ENCODE assay signal across 12 cellular contexts in genomic region chr2:119408221-119408619, GRCh38. TPM values are rescaled to one million over a fixed set of nuclear protein-coding genes. Genes with fewer than 3 reads are reported as not detected.
DNase-seq lines count a peak whose midpoint lies in the region; ATAC-seq, FAIRE-seq and TF ChIP-seq lines count a peak whose summit lies in the region.
"Had no signal": no experiment of that assay in that cellular context is flagged by ENCODE, and none has a peak within 500 bp of the region (broad histone marks: within the 10 kb centered on the region; RNA-seq: fewer than 3 reads in every experiment).

No MANE protein-coding gene starts in this region.

- no peaks in the 10 kb centered on the region for H3K36me3 ChIP-seq in small intestine (ENCODE audit: control insufficient read depth in 2 of 2, insufficient read depth in 2 of 2, low read length in 2 of 2)

- FAIRE-seq in small intestine (lab: Jason Lieb, UNC) = no peak
- FAIRE-seq: keratinocyte had no signal

- peak overlapping the region; percentile 48 to 81 for H3K27ac ChIP-seq in small intestine (ENCODE audit: low read depth in 1 of 2, low read length in 1 of 2)
- H3K27ac ChIP-seq: 22Rv1 had no signal

- H3K9me3 ChIP-seq in small intestine (ENCODE audit: control insufficient read depth, low read depth) = no peaks in the 10 kb centered on the region

- DNase-seq in DMS 273 (lab: John Stamatoyannopoulos, UW; ENCODE audit: unreplicated experiment) (peak; percentile 27), DMS 273 treated with DMSO at 0.1 percent for 48 hours (lab: John Stamatoyannopoulos, UW) (no peak), NCI-H226 (peak; percentile 54), left ventricle myocardium superior (no peak), small intestine (peak; percentile 95), NCI-H2107 treated with DMSO at 0.1 percent for 48 hours (lab: John Stamatoyannopoulos, UW; ENCODE audit: unreplicated experiment) (no peak), GM20000 (ENCODE audit: low spot score) (no peak), NCI-H82 treated with DMSO at 0.1 percent for 48 hours (lab: John Stamatoyannopoulos, UW; ENCODE audit: unreplicated experiment) (no peak)
- DNase-seq: natural killer cell, NCI-H748 treated with DMSO at 0.1 percent for 48 hours had no signal

- ATAC-seq in left ventricle myocardium superior = peak; percentile 51

- peaks cover 0 to 1% of the 10 kb centered on the region in 2 donors for H3K4me1 ChIP-seq in small intestine (ENCODE audit: control insufficient read depth in 2 of 2, insufficient read depth in 1 of 2, low read depth in 1 of 2, low read length in 1 of 2)

- WGBS in small intestine, 3 donors = 23 to 44% (median 37%) methylated on average over 5 of the region's 5 CpGs

- no peak for TF ChIP-seq CTCF in GM20000 (IDR thresholded peaks at IDR 0.05; ENCODE audit: extremely low read depth, missing control alignments)

- intact Hi-C loops in left ventricle myocardium superior (cut with micrococcal nuclease) = loop anchor here (5.0 to 10.0 kb wide), 2 partner anchors 69 to 257 kb away; no protein-coding TSS in a partner anchor

- H3K27me3 ChIP-seq in small intestine (ENCODE audit: control insufficient read depth in 2 of 2, insufficient read depth in 2 of 2, low read length in 2 of 2) = no peaks in the 10 kb centered on the region

- no peak overlapping the region for H3K4me3 ChIP-seq in small intestine (ENCODE audit: low read depth in 1 of 2, low read length in 2 of 2)

RNA-seq across cellular contexts. Expression of gene TMEM37, which starts 23.4 kb away (rescaled TPM):
- 2.9 TPM for total RNA-seq in left ventricle myocardium superior
- polyA plus RNA-seq in small intestine = 100 to 1,000 TPM in 1 of 3 donors, 10 to 100 TPM in 2; 43.2 to 124 (median 75.9) TPM
- total RNA-seq: natural killer cell had no signal

RNA-seq across cellular contexts. Expression of gene DBI, which starts 41.4 kb away (rescaled TPM):
- 315 TPM for total RNA-seq in left ventricle myocardium superior
- 1,000 to 10,000 TPM in 1 of 3 donors, 100 to 1,000 TPM in 2; 483 to 1,006 (median 665) TPM for polyA plus RNA-seq in small intestine

RNA-seq across cellular contexts. Expression of gene C2orf76, which starts 41.6 kb away (rescaled TPM):
- 6.5 TPM for total RNA-seq in left ventricle myocardium superior
- polyA plus RNA-seq in small intestine = 10 to 100 TPM; 11.2 to 13.5 (median 13.2) TPM

Comparison
In these comparisons a context has a peak if more than half of its experiments do, and no peak if none do; other contexts are left out.
1. DNase-seq: peak in DMS 273 (single experiment), NCI-H226 (single experiment) and small intestine (single experiment); none in DMS 273 treated with DMSO at 0.1 percent for 48 hours (single experiment), left ventricle myocardium superior (single experiment), NCI-H2107 treated with DMSO at 0.1 percent for 48 hours (single experiment), GM20000 (single experiment) and NCI-H82 treated with DMSO at 0.1 percent for 48 hours (single experiment).